In the genomic region with DNA sequence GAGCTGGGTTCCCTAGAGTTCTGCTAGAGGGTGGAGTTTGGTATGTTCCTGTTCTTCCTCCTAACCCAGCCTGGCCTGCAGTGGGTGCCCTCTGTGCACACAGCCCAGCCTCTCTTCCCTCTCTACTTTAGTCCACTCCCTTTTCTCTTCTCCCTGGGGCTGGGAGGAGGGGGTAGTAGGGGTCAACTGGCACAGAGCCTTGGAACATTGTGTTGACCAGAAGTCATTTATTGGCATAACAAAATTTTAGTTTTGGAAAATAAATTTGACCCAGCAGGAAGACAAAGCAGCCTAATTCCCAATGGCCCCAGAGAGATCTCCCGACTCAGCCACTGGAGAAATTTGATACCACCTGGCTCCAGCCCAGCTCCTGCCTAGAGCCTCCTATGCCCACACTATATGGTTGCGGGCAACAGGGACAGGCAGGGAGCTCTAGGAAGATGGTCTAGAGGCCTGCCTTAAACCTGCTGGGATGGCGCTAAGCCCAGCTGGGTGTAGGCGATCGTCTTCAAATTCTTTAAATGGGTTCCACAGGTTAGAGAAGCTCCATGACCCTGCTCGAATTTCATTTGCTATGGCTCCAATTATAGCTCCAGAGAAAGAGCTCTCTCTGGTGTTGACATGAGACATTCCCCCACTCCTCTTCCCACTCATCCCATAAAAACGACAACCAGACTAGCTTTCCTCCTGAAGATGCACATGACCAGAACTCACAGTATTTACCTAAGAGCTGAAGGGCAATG, we compare ENCODE assay signal across 8 cellular contexts. TPM values are rescaled to one million over a fixed set of nuclear protein-coding genes. Genes with fewer than 3 reads are reported as not detected.
DNase-seq lines count a peak whose midpoint lies in the region; ATAC-seq, FAIRE-seq and TF ChIP-seq lines count a peak whose summit lies in the region.

No MANE protein-coding gene starts in this region.

- H3K4me3 ChIP-seq in A673 (ENCODE audit: low read depth, low read length, poor library complexity, severe bottlenecking): no peak overlapping the region
- no peak overlapping the region for H3K4me3 ChIP-seq in bronchial epithelial cell (ENCODE audit: low read depth, low read length)
- H3K4me3 ChIP-seq in mucosa of descending colon: no peak overlapping the region

- TF ChIP-seq CTCF in A673 (conservative IDR thresholded peaks at IDR 0.05; ENCODE audit: low read depth, low read length): peak; percentile 31; the same call in 1 of the 2 replicates
- TF ChIP-seq CTCF in bronchial epithelial cell (IDR thresholded peaks at IDR 0.05; ENCODE audit: insufficient read depth, low read length, severe bottlenecking): no peak
- TF ChIP-seq CTCF in mucosa of descending colon (IDR thresholded peaks at IDR 0.05): no peak
- TF ChIP-seq CTCF in GM20000 (IDR thresholded peaks at IDR 0.05; ENCODE audit: extremely low read depth, missing control alignments): no peak

- FAIRE-seq in bronchial epithelial cell (lab: Jason Lieb, UNC): peak; percentile 23

- peaks cover 23% of the 10 kb centered on the region for H3K4me1 ChIP-seq in A673 (ENCODE audit: insufficient read depth, low read length, poor library complexity, severe bottlenecking)
- H3K4me1 ChIP-seq in mucosa of descending colon (ENCODE audit: low read depth): peaks cover 70% of the 10 kb centered on the region

- BruUV-seq in A673 (replicated peaks; lab: Mats Ljungman, UMichigan): no TSS peak

- CTCF ChIA-PET in A673 (lab: Charles Lee): interaction anchor here (0.5 to 1.2 kb wide), 7 partner anchors 10 to 507 kb away, joined by 3 to 8 read pairs (median 4); partner anchors contain the start of genes PAFAH1B2, PCSK7, RNF214 and SIDT2

- POLR2A ChIA-PET in A673 (lab: Charles Lee; ENCODE audit: low non-redundant PET): interaction anchor here (0.5 kb wide), 2 partner anchors 95 to 203 kb away, joined by 3 read pairs; no protein-coding TSS in a partner anchor

- peak; percentile 74 for ATAC-seq in mucosa of descending colon

- H3K36me3 ChIP-seq in A673 (ENCODE audit: insufficient read depth, low read length, poor library complexity, severe bottlenecking) (peaks cover 5% of the 10 kb centered on the region), bronchial epithelial cell (ENCODE audit: control insufficient read depth, insufficient read depth, low read length) (peaks cover 50% of the 10 kb centered on the region), mucosa of descending colon (ENCODE audit: low read depth) (no peaks in the 10 kb centered on the region)

- H3K27me3 ChIP-seq in A673 (replicated peaks; ENCODE audit: insufficient read depth, low read depth, low read length, poor library complexity) (no peaks in the 10 kb centered on the region), bronchial epithelial cell (ENCODE audit: control insufficient read depth, insufficient read depth, low read length) (no peaks in the 10 kb centered on the region)

- intact Hi-C loops in A673 (cut with micrococcal nuclease; ENCODE audit: unreplicated experiment): no loop called here
- intact Hi-C loops in mucosa of descending colon (cut with DNase I, micrococcal nuclease): no loop called here

- H3K9me3 ChIP-seq in A673 (ENCODE audit: low read depth, low read length, poor library complexity, severe bottlenecking) (no peaks in the 10 kb centered on the region), mucosa of descending colon (no peaks in the 10 kb centered on the region)

- H3K27ac ChIP-seq in A673 (ENCODE audit: low read depth, low read length, poor library complexity, severe bottlenecking): peak overlapping the region; percentile 71

- DNase-seq in A673 (ENCODE audit: low spot score) (peak; percentile 90), NCI-H1105 (lab: John Stamatoyannopoulos, UW) (peak; percentile 78), bronchial epithelial cell (ENCODE audit: low read depth) (peak; percentile 27), mucosa of descending colon (peak in 2 of 3 donors; percentile 64 to 77), GM20000 (ENCODE audit: low spot score) (no peak)
- DNase-seq in stimulated activated CD4-positive, alpha-beta T cell treated with anti-CD3 and anti-CD28 coated beads, Interleukin-4, amount 100 ng/mL, for 4 hours: no peak
- DNase-seq in stimulated activated naive CD4-positive, alpha-beta T cell treated with Interleukin-2 at 50 U/mL for 16 hours (lab: John Stamatoyannopoulos, UW): no peak
- DNase-seq in stimulated activated CD4-positive, alpha-beta T cell treated with anti-CD3 and anti-CD28 coated beads, Interleukin-1b, Interleukin-23, amount 100 ng/mL, for 48 hours: no peak

RNA-seq across cellular contexts. Expression of gene PCSK7, which starts 9.9 kb away (rescaled TPM):
- total RNA-seq in A673 (2021) (49.0 and 53.2 TPM in 2 replicates), bronchial epithelial cell (27.9 and 40.3 TPM in 2 replicates), mucosa of descending colon (100 to 1,000 TPM; 138 to 252 (median 181) TPM)

RNA-seq across cellular contexts. Expression of gene RNF214, which starts 10.5 kb away (rescaled TPM):
- total RNA-seq in A673 (2021) (37.8 and 50.3 TPM in 2 replicates), bronchial epithelial cell (5.8 and 7.6 TPM in 2 replicates), mucosa of descending colon (10 to 100 TPM; 22.0 to 38.1 (median 25.4) TPM)

RNA-seq across cellular contexts. Expression of gene TAGLN, which starts 22.8 kb away (rescaled TPM):
- total RNA-seq in A673 (2021) (19.4 and 27.2 TPM in 2 replicates), bronchial epithelial cell (12.4 and 91.5 TPM in 2 replicates), mucosa of descending colon (1,000 to 10,000 TPM in 1 of 3 donors, 100 to 1,000 TPM in 2; 126 to 3,893 (median 593) TPM)

RNA-seq across cellular contexts. Expression of gene SIDT2, which starts 43.4 kb away (rescaled TPM):
- total RNA-seq in A673 (2021) (33.5 and 43.6 TPM in 2 replicates), bronchial epithelial cell (3.2 and 8.1 TPM in 2 replicates), mucosa of descending colon (10 to 100 TPM; 69.8 to 76.3 (median 71.4) TPM)

Comparison
In these comparisons a context has a peak if more than half of its experiments do, and no peak if none do; other contexts are left out.
1. DNase-seq: peak in A673 (single experiment), NCI-H1105 (single experiment), bronchial epithelial cell (single experiment) and mucosa of descending colon (2 of 3); none in GM20000 (single experiment), stimulated activated CD4-positive, alpha-beta T cell treated with anti-CD3 and anti-CD28 coated beads, Interleukin-4, amount 100 ng/mL, for 4 hours (0 of 2), stimulated activated naive CD4-positive, alpha-beta T cell treated with Interleukin-2 at 50 U/mL for 16 hours (single experiment) and stimulated activated CD4-positive, alpha-beta T cell treated with anti-CD3 and anti-CD28 coated beads, Interleukin-1b, Interleukin-23, amount 100 ng/mL, for 48 hours (single experiment).